In genomic region chr6:35040398-35040797, GRCh38 we compare ENCODE assay signal across 35 cellular contexts.
DNase-seq lines count a peak whose midpoint lies in the region; ATAC-seq and TF ChIP-seq lines count a peak whose summit lies in the region.
"Had no signal": no experiment of that assay in that cellular context is flagged by ENCODE, and none has a peak within 500 bp of the region (broad histone marks: within the 10 kb centered on the region; RNA-seq: fewer than 3 reads in every experiment).

No MANE protein-coding gene starts in this region.

- H3K4me1 ChIP-seq in esophagus squamous epithelium, result peaks cover 22 to 78% (median 58%) of the 10 kb centered on the region in 3 donors

- TF ChIP-seq POLR2A in esophagus squamous epithelium (IDR thresholded peaks at IDR 0.05), result no peak

- 73 to 80% methylated on average over 1 of the region's 1 CpG for WGBS in esophagus squamous epithelium, 2 donors

- intact Hi-C loops in esophagus squamous epithelium (cut with DNase I), result no loop called here

- H3K9me3 Mint-ChIP-seq in nephron, result no peaks in the 10 kb centered on the region
- H3K9me3 Mint-ChIP-seq: activated B cell treated with CpG ODN at 0.5 μM for 24 hours; activated CD4-positive, alpha-beta T cell treated with anti-CD3 and anti-CD28 coated beads, Interleukin-2, amount 10 ng/mL, durations not matched to agents 7 days and 5 days; activated naive CD8-positive, alpha-beta T cell treated with anti-CD3 and anti-CD28 coated beads for 36 hours; activated T-cell treated with anti-CD3 and anti-CD28 coated beads, Interleukin-2, amount 50 U/mL, for 24 hours; CD4-positive, alpha-beta T cell; dendritic cell treated with granulocyte-macrophage colony-stimulating factor and Interleukin-4, amounts not matched to agents 40 ng/mL and 50 ng/mL, for 4 days; endodermal cell; HFFc6 had no signal

- no peak overlapping the region for H3K4me3 Mint-ChIP-seq in nephron
- H3K4me3 Mint-ChIP-seq: activated B cell treated with CpG ODN at 0.5 μM for 24 hours; activated CD4-positive, alpha-beta T cell treated with anti-CD3 and anti-CD28 coated beads, Interleukin-2, amount 10 ng/mL, durations not matched to agents 7 days and 5 days; activated naive CD8-positive, alpha-beta T cell treated with anti-CD3 and anti-CD28 coated beads for 36 hours; activated T-cell treated with anti-CD3 and anti-CD28 coated beads, Interleukin-2, amount 50 U/mL, for 24 hours; CD4-positive, alpha-beta T cell; dendritic cell treated with granulocyte-macrophage colony-stimulating factor and Interleukin-4, amounts not matched to agents 40 ng/mL and 50 ng/mL, for 4 days; endodermal cell; HFFc6 had no signal

- H3K36me3 ChIP-seq in esophagus squamous epithelium, result peaks cover 0 to 43% (median 0%) of the 10 kb centered on the region in 3 donors
- H3K36me3 ChIP-seq: vagina had no signal

- no peak overlapping the region for H3K4me3 ChIP-seq in esophagus squamous epithelium
- H3K4me3 ChIP-seq: testis, vagina had no signal

- DNase-seq in caudate nucleus (lab: John Stamatoyannopoulos, UW) (no peak), esophagus squamous epithelium (lab: John Stamatoyannopoulos, UW) (no peak), substantia nigra (lab: John Stamatoyannopoulos, UW) (no peak), Kasumi-1 (lab: John Stamatoyannopoulos, UW) (no peak), NCI-H2081 treated with DMSO at 0.1 percent for 48 hours (lab: John Stamatoyannopoulos, UW) (no peak), SHP77 treated with DMSO at 0.1 percent for 48 hours (lab: John Stamatoyannopoulos, UW) (no peak)
- DNase-seq: activated B cell treated with CpG ODN at 0.5 μM for 24 hours; activated CD4-positive, alpha-beta T cell treated with anti-CD3 and anti-CD28 coated beads, Interleukin-2, amount 10 ng/mL, durations not matched to agents 7 days and 5 days; activated effector memory CD4-positive, alpha-beta T cell treated with anti-CD3 and anti-CD28 coated beads, Interleukin-2, amount 50 U/mL, for 16 hours; activated naive CD8-positive, alpha-beta T cell treated with anti-CD3 and anti-CD28 coated beads for 36 hours; activated T-cell treated with anti-CD3 and anti-CD28 coated beads, Interleukin-2, amount 50 U/mL, for 24 hours; aorta; CD4-positive, alpha-beta T cell; DND-41; endodermal cell; foreskin keratinocyte; GF-D8; GOT3; HFFc6; hippocampal formation; KBM-7; mesenchymal stem cell; MM.1S; NCI-H1930; NCI-H510A treated with DMSO at 0.1 percent for 48 hours; stimulated activated CD4-positive, alpha-beta T cell treated with anti-CD3 and anti-CD28 coated beads, Interleukin-15, amount 100 ng/mL, for 24 hours; stimulated activated CD4-positive, alpha-beta T cell treated with anti-CD3 and anti-CD28 coated beads, Interleukin-4, amount 100 ng/mL, for 4 hours; T-helper 1 cell; testis had no signal

- TF ChIP-seq CTCF in esophagus squamous epithelium (IDR thresholded peaks at IDR 0.05), result no peak
- TF ChIP-seq CTCF in nephron (IDR thresholded peaks at IDR 0.05; ENCODE audit: unreplicated experiment in 3 of 3), result no peak

- no peaks in the 10 kb centered on the region for H3K27me3 ChIP-seq in esophagus squamous epithelium
- H3K27me3 ChIP-seq: foreskin keratinocyte, neutrophil, testis, vagina had no signal

- H3K4me1 Mint-ChIP-seq in nephron, result peaks cover 84% of the 10 kb centered on the region
- H3K4me1 Mint-ChIP-seq: activated B cell treated with CpG ODN at 0.5 μM for 24 hours; activated naive CD8-positive, alpha-beta T cell treated with anti-CD3 and anti-CD28 coated beads for 36 hours had no signal

- peak overlapping the region; percentile 46 for H3K27ac ChIP-seq in caudate nucleus (ENCODE audit: low read depth, low read length)
- H3K27ac ChIP-seq in esophagus squamous epithelium, result peak overlapping the region in 3 of 4 donors; percentile 30 to 50 (median 36)
- H3K27ac ChIP-seq in substantia nigra (ENCODE audit: low read depth, low read length, poor library complexity, severe bottlenecking), result peak overlapping the region; percentile 37
- H3K27ac ChIP-seq: foreskin keratinocyte, neutrophil, vagina had no signal

- H3K27me3 Mint-ChIP-seq in nephron (ENCODE audit: low read depth), result no peaks in the 10 kb centered on the region
- H3K27me3 Mint-ChIP-seq: activated B cell treated with CpG ODN at 0.5 μM for 24 hours; activated CD4-positive, alpha-beta T cell treated with anti-CD3 and anti-CD28 coated beads, Interleukin-2, amount 10 ng/mL, durations not matched to agents 7 days and 5 days; activated naive CD8-positive, alpha-beta T cell treated with anti-CD3 and anti-CD28 coated beads for 36 hours; activated T-cell treated with anti-CD3 and anti-CD28 coated beads, Interleukin-2, amount 50 U/mL, for 24 hours; CD4-positive, alpha-beta T cell; dendritic cell treated with granulocyte-macrophage colony-stimulating factor and Interleukin-4, amounts not matched to agents 40 ng/mL and 50 ng/mL, for 4 days; progenitor cell of endocrine pancreas had no signal

- no peaks in the 10 kb centered on the region for H3K9me3 ChIP-seq in esophagus squamous epithelium
- H3K9me3 ChIP-seq: neutrophil, testis, vagina had no signal

- H3K27ac Mint-ChIP-seq in nephron, result peak overlapping the region in 2 of 3 experiments; percentile 95
- H3K27ac Mint-ChIP-seq: activated B cell treated with CpG ODN at 0.5 μM for 24 hours; activated CD4-positive, alpha-beta T cell treated with anti-CD3 and anti-CD28 coated beads, Interleukin-2, amount 10 ng/mL, durations not matched to agents 7 days and 5 days; activated naive CD8-positive, alpha-beta T cell treated with anti-CD3 and anti-CD28 coated beads for 36 hours; activated T-cell treated with anti-CD3 and anti-CD28 coated beads, Interleukin-2, amount 50 U/mL, for 24 hours; CD4-positive, alpha-beta T cell; dendritic cell treated with granulocyte-macrophage colony-stimulating factor and Interleukin-4, amounts not matched to agents 40 ng/mL and 50 ng/mL, for 4 days; HFFc6; progenitor cell of endocrine pancreas had no signal

- ATAC-seq in GM18868 (IDR thresholded peaks at IDR 0.05; ENCODE audit: unreplicated experiment), result no peak
- ATAC-seq: foreskin keratinocyte had no signal

- H3K36me3 Mint-ChIP-seq in nephron (ENCODE audit: low read depth), result peaks cover 34% of the 10 kb centered on the region
- H3K36me3 Mint-ChIP-seq: activated naive CD8-positive, alpha-beta T cell treated with anti-CD3 and anti-CD28 coated beads for 36 hours had no signal
